Comparison of ENCODE assay signal across 1 cellular context in the genomic region with DNA sequence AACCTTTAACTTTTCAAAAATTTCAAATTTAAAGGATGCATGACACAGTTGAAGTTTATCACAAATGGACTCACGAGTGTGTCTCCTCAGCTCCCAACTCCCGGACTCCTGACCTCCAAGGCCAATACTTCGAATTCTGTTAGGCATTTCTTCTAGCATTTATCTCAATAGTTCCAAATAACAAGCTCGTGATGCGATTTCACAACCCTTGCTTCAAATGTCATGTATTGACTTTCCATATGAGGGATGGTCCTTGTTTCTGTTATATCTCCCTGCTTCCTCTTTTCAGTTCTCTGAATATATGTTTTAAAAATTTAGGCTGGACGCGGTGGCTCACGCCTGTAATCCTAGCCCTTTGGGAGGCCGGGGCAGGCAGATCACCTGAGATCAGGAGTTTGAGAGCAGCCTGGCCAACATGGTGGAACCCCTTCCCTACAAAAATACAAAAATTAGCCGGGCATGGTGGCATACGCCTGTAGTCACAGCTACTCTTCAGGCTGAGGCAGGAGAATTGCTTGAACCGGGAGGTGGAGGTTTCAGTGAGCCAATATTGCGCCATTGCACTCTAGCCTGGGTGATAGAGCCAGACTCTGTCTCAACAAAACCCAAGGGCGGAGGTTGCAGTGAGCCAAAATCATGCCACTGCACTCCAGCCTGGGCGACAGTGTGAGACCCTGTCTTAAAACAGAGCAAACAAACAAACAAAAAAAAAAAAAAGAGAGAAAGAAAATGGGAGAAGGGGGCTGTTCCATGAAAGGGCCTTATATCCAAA.
TF ChIP-seq lines count a peak whose summit lies in the region.

No MANE protein-coding gene starts in this region.

TF ChIP-seq in liver, 16 proteins besides CTCF, POLR2A, EP300 and RAD21 (continued from another document):
- TF ChIP-seq GABPA (IDR thresholded peaks at IDR 0.05 in 1 of 2, conservative IDR thresholded peaks at IDR 0.05 in 1 of 2) = no peak
- TF ChIP-seq HNF4G (IDR thresholded peaks at IDR 0.05) = no peak
- TF ChIP-seq NR2F2 (IDR thresholded peaks at IDR 0.05) = no peak
- TF ChIP-seq YY1 (IDR thresholded peaks at IDR 0.05) = peak; percentile 53
- TF ChIP-seq SP1 (IDR thresholded peaks at IDR 0.05) = peak; percentile 23
